In the genomic region with DNA sequence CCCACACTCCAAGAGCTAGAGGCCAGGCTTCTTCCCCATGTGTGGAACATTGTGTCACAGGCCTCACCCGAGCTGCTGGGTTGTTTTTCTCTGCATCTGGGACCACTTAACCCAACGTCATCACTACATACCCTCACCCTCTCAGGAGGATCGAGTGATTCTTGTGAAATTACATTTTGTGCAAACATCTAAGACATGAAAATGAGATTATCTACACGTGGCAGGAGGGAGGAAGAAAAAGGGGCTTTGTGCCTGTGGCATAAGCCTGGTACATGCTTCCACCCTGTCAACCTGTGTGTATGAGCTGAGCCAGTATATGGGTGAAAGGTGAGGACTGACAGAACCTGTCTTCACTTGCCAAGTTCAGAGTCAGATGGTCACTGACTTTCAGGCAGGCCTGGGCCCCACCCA, we compare ENCODE assay signal across 1 cellular context.
TF ChIP-seq lines count a peak whose summit lies in the region.

No MANE protein-coding gene starts in this region.

TF ChIP-seq in HCT116, 20 proteins besides CTCF, POLR2A, EP300 and RAD21 (continued from another document):
- TF ChIP-seq SRF (IDR thresholded peaks at IDR 0.05; ENCODE audit: low read depth): no peak
- TF ChIP-seq EZH2phosphoT487 (IDR thresholded peaks at IDR 0.05; ENCODE audit: borderline replicate concordance): no peak
- TF ChIP-seq CEBPB (IDR thresholded peaks at IDR 0.05; ENCODE audit: low read depth): no peak
- no peak for TF ChIP-seq CBX3 (IDR thresholded peaks at IDR 0.05; ENCODE audit: low read depth)
- no peak for TF ChIP-seq SP1 (IDR thresholded peaks at IDR 0.05; ENCODE audit: low read depth)
- TF ChIP-seq POLR2AphosphoS5 (IDR thresholded peaks at IDR 0.05; ENCODE audit: low read depth, low read length): no peak
- no peak for TF ChIP-seq ELF1 (IDR thresholded peaks at IDR 0.05; ENCODE audit: borderline replicate concordance, low read depth)
- TF ChIP-seq JUND (IDR thresholded peaks at IDR 0.05): no peak
- TF ChIP-seq YY1 (IDR thresholded peaks at IDR 0.05; ENCODE audit: extremely low read depth, insufficient replicate concordance, low read depth, low read length): no peak
- TF ChIP-seq EZH2 (IDR thresholded peaks at IDR 0.05): no peak
- no peak for TF ChIP-seq FOSL1 (IDR thresholded peaks at IDR 0.05; ENCODE audit: low read depth)
- TF ChIP-seq, protein P1, sequence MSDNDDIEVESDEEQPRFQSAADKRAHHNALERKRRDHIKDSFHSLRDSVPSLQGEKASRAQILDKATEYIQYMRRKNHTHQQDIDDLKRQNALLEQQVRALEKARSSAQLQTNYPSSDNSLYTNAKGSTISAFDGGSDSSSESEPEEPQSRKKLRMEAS (IDR thresholded peaks at IDR 0.05): no peak
